In the genomic region with DNA sequence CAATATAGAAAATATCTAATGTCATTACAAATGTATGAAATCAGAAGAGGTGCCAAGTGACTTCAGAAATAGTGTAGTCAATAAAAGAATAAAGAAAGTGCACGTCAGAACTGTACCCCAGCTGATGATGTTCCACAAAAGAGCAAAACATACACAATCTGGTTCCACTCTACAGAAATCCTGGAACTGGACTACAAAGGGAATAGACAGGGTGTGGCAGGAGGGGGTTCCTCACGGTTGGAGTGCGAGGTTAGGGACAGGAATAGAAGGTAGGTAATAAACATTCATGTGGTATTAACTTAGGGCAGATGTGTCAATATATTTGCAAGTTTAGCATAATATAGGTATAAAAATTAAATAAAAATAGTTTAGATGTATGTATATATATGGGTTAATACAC, we compare ENCODE assay signal across 21 cellular contexts.
"Had no signal": no experiment of that assay in that cellular context is flagged by ENCODE, and none has a peak within 500 bp of the region (broad histone marks: within the 10 kb centered on the region; RNA-seq: fewer than 3 reads in every experiment).

No MANE protein-coding gene starts in this region.

- H3K27ac Mint-ChIP-seq: memory B cell; mesothelial cell of epicardium; naive thymus-derived CD4-positive, alpha-beta T cell had no signal

- H3K4me3 ChIP-seq: coronary artery, dorsolateral prefrontal cortex, esophagus squamous epithelium, gastrocnemius medialis, heart right ventricle, left lung, lower lobe of right lung had no signal

- H3K9me3 ChIP-seq: esophagus squamous epithelium, gastrocnemius medialis, heart right ventricle, left lung, lower lobe of right lung had no signal

- H3K4me1 Mint-ChIP-seq: memory B cell, mesothelial cell of epicardium had no signal

- ATAC-seq: gastrocnemius medialis; heart right ventricle; left cardiac atrium; left lung; left ventricle myocardium superior; lower lobe of right lung; naive thymus-derived CD4-positive, alpha-beta T cell had no signal

- H3K4me1 ChIP-seq: esophagus squamous epithelium, gastrocnemius medialis, left lung, lower lobe of right lung had no signal

- H3K27ac ChIP-seq: coronary artery, dorsolateral prefrontal cortex, esophagus squamous epithelium, gastrocnemius medialis, heart right ventricle, left lung, lower lobe of right lung had no signal

- H3K4me3 Mint-ChIP-seq: memory B cell; mesothelial cell of epicardium; naive thymus-derived CD4-positive, alpha-beta T cell had no signal

- H3K9me3 Mint-ChIP-seq: memory B cell; naive thymus-derived CD4-positive, alpha-beta T cell had no signal

- DNase-seq: dermis blood vessel endothelial cell; dorsolateral prefrontal cortex; effector CD4-positive, alpha-beta T cell; effector memory CD4-positive, alpha-beta T cell; esophagus squamous epithelium; foreskin fibroblast; foreskin melanocyte; gastrocnemius medialis; glutamatergic neuron; head of caudate nucleus; heart right ventricle; hippocampal formation; left cardiac atrium; left lung; left ventricle myocardium superior; lower lobe of right lung; mesendoderm; naive thymus-derived CD4-positive, alpha-beta T cell had no signal

- H3K36me3 ChIP-seq: esophagus squamous epithelium, gastrocnemius medialis, heart right ventricle, left lung, lower lobe of right lung had no signal

- H3K36me3 Mint-ChIP-seq: memory B cell; naive thymus-derived CD4-positive, alpha-beta T cell had no signal
